Comparison of ENCODE assay signal across 1 cellular context in the genomic region with DNA sequence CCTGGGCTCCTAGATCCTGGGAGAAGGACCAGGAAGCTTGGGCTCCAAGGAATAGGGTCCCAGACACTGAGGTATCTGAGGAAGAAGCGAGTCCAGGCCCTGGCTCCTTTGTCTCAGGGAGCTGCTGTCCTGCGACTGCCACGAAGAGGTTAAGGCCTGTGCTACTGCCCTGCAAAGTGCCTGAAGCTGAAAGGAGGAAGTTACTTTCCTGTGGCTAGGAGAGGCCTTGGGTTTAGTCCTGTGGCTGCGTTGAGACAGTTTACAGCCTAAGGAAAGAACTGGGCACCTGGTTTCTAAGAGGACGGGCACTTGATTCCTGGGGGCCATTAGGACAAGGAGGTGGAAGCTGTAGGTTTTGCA.
TF ChIP-seq lines count a peak whose summit lies in the region.

No MANE protein-coding gene starts in this region.

TF ChIP-seq in K562, 482 proteins besides CTCF, POLR2A, EP300 and RAD21 (continued from another document):
- no peak for TF ChIP-seq TOE1 (IDR thresholded peaks at IDR 0.05; ENCODE audit: borderline replicate concordance)
- no peak for TF ChIP-seq TOE1 (CRISPR knock-in tag; IDR thresholded peaks at IDR 0.05; ENCODE audit: borderline replicate concordance, low read depth)
- TF ChIP-seq ATF1 (CRISPR knock-in tag; IDR thresholded peaks at IDR 0.05) = no peak
- no peak for TF ChIP-seq ATF1 (tag; IDR thresholded peaks at IDR 0.05)
- TF ChIP-seq MCM3 (IDR thresholded peaks at IDR 0.05) = no peak
- TF ChIP-seq CXXC5 (CRISPR knock-in tag; IDR thresholded peaks at IDR 0.05) = no peak
- TF ChIP-seq ZNF140 (CRISPR knock-in tag; IDR thresholded peaks at IDR 0.05) = no peak
- no peak for TF ChIP-seq OTX1 (CRISPR knock-in tag; IDR thresholded peaks at IDR 0.05)
- TF ChIP-seq, protein P1, sequence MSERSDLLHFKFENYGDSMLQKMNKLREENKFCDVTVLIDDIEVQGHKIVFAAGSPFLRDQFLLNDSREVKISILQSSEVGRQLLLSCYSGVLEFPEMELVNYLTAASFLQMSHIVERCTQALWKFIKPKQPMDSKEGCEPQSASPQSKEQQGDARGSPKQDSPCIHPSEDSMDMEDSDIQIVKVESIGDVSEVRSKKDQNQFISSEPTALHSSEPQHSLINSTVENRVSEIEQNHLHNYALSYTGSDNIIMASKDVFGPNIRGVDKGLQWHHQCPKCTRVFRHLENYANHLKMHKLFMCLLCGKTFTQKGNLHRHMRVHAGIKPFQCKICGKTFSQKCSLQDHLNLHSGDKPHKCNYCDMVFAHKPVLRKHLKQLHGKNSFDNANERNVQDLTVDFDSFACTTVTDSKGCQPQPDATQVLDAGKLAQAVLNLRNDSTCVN (CRISPR knock-in tag; IDR thresholded peaks at IDR 0.05) = no peak
- no peak for TF ChIP-seq STAT5B (CRISPR knock-in tag; IDR thresholded peaks at IDR 0.05)
- no peak; a peak in 1 of 4 replicates for TF ChIP-seq SIN3A (IDR thresholded peaks at IDR 0.05; ENCODE audit: borderline replicate concordance in 2 of 2, control insufficient read depth in 1 of 2, low read depth in 2 of 2, low read length in 2 of 2)
- peak; percentile 47 for TF ChIP-seq MYC (IDR thresholded peaks at IDR 0.05; ENCODE audit: low read depth, low read length)
- TF ChIP-seq MYC (CRISPR knock-in tag; IDR thresholded peaks at IDR 0.05; ENCODE audit: borderline replicate concordance, low read depth) = no peak
- no peak for TF ChIP-seq EHMT2 (IDR thresholded peaks at IDR 0.05)
- TF ChIP-seq ZNF274 (IDR thresholded peaks at IDR 0.05; ENCODE audit: borderline replicate concordance, low read depth, low read length) = no peak
- no peak for TF ChIP-seq RCOR1 (IDR thresholded peaks at IDR 0.05; ENCODE audit: borderline replicate concordance in 1 of 2, low read depth in 2 of 2, low read length in 2 of 2)
- no peak for TF ChIP-seq TCF7L2 (IDR thresholded peaks at IDR 0.05; ENCODE audit: low read depth, low read length)
- peak; percentile 12; the same call in 1 of the 2 replicates for TF ChIP-seq ELF1 (tag; IDR thresholded peaks at IDR 0.05)
- TF ChIP-seq HNRNPK (IDR thresholded peaks at IDR 0.05; ENCODE audit: low read depth, low read length, poor library complexity, severe bottlenecking) = no peak
- TF ChIP-seq, protein P2, sequence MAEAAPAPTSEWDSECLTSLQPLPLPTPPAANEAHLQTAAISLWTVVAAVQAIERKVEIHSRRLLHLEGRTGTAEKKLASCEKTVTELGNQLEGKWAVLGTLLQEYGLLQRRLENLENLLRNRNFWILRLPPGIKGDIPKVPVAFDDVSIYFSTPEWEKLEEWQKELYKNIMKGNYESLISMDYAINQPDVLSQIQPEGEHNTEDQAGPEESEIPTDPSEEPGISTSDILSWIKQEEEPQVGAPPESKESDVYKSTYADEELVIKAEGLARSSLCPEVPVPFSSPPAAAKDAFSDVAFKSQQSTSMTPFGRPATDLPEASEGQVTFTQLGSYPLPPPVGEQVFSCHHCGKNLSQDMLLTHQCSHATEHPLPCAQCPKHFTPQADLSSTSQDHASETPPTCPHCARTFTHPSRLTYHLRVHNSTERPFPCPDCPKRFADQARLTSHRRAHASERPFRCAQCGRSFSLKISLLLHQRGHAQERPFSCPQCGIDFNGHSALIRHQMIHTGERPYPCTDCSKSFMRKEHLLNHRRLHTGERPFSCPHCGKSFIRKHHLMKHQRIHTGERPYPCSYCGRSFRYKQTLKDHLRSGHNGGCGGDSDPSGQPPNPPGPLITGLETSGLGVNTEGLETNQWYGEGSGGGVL (CRISPR knock-in tag; IDR thresholded peaks at IDR 0.05) = no peak
- TF ChIP-seq, protein P3, sequence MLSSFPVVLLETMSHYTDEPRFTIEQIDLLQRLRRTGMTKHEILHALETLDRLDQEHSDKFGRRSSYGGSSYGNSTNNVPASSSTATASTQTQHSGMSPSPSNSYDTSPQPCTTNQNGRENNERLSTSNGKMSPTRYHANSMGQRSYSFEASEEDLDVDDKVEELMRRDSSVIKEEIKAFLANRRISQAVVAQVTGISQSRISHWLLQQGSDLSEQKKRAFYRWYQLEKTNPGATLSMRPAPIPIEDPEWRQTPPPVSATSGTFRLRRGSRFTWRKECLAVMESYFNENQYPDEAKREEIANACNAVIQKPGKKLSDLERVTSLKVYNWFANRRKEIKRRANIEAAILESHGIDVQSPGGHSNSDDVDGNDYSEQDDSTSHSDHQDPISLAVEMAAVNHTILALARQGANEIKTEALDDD (IDR thresholded peaks at IDR 0.05) = peak; percentile 75
- TF ChIP-seq, protein P4, sequence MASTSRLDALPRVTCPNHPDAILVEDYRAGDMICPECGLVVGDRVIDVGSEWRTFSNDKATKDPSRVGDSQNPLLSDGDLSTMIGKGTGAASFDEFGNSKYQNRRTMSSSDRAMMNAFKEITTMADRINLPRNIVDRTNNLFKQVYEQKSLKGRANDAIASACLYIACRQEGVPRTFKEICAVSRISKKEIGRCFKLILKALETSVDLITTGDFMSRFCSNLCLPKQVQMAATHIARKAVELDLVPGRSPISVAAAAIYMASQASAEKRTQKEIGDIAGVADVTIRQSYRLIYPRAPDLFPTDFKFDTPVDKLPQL (IDR thresholded peaks at IDR 0.05; ENCODE audit: extremely low read depth, insufficient read length) = no peak
- no peak for TF ChIP-seq ASH1L (IDR thresholded peaks at IDR 0.05; ENCODE audit: borderline replicate concordance, low read depth, partially characterized antibody)
- TF ChIP-seq ZFPM2 (CRISPR knock-in tag; IDR thresholded peaks at IDR 0.05) = no peak
- peak in 1 of 2 experiments; percentile 21; a peak in 1 of 4 replicates for TF ChIP-seq HDAC1 (IDR thresholded peaks at IDR 0.05)
- TF ChIP-seq HDAC8 (tag; IDR thresholded peaks at IDR 0.05) = no peak
- TF ChIP-seq TAF7 (tag; IDR thresholded peaks at IDR 0.05) = no peak
- TF ChIP-seq, protein P5, sequence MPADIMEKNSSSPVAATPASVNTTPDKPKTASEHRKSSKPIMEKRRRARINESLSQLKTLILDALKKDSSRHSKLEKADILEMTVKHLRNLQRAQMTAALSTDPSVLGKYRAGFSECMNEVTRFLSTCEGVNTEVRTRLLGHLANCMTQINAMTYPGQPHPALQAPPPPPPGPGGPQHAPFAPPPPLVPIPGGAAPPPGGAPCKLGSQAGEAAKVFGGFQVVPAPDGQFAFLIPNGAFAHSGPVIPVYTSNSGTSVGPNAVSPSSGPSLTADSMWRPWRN (IDR thresholded peaks at IDR 0.05; ENCODE audit: low read depth) = no peak
- TF ChIP-seq, protein P6, sequence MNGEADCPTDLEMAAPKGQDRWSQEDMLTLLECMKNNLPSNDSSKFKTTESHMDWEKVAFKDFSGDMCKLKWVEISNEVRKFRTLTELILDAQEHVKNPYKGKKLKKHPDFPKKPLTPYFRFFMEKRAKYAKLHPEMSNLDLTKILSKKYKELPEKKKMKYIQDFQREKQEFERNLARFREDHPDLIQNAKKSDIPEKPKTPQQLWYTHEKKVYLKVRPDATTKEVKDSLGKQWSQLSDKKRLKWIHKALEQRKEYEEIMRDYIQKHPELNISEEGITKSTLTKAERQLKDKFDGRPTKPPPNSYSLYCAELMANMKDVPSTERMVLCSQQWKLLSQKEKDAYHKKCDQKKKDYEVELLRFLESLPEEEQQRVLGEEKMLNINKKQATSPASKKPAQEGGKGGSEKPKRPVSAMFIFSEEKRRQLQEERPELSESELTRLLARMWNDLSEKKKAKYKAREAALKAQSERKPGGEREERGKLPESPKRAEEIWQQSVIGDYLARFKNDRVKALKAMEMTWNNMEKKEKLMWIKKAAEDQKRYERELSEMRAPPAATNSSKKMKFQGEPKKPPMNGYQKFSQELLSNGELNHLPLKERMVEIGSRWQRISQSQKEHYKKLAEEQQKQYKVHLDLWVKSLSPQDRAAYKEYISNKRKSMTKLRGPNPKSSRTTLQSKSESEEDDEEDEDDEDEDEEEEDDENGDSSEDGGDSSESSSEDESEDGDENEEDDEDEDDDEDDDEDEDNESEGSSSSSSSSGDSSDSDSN (IDR thresholded peaks at IDR 0.05; ENCODE audit: borderline replicate concordance in 1 of 2, low read depth in 2 of 2, low read length in 2 of 2) = 0 out of 4 replicates have a peak, but pooled peaks of 1 of the 2 experiments have one; percentile 76
- TF ChIP-seq RB1 (IDR thresholded peaks at IDR 0.05; ENCODE audit: low read depth) = no peak
- no peak for TF ChIP-seq ZNF184 (CRISPR knock-in tag; IDR thresholded peaks at IDR 0.05)
- no peak for TF ChIP-seq SMARCC2 (IDR thresholded peaks at IDR 0.05; ENCODE audit: low read depth)
- no peak; the same call in 1 of the 2 replicates for TF ChIP-seq ZNF263 (CRISPR knock-in tag; IDR thresholded peaks at IDR 0.05; ENCODE audit: borderline replicate concordance)
- no peak for TF ChIP-seq CAMTA2 (CRISPR knock-in tag; conservative IDR thresholded peaks at IDR 0.05)
- TF ChIP-seq, protein P7, sequence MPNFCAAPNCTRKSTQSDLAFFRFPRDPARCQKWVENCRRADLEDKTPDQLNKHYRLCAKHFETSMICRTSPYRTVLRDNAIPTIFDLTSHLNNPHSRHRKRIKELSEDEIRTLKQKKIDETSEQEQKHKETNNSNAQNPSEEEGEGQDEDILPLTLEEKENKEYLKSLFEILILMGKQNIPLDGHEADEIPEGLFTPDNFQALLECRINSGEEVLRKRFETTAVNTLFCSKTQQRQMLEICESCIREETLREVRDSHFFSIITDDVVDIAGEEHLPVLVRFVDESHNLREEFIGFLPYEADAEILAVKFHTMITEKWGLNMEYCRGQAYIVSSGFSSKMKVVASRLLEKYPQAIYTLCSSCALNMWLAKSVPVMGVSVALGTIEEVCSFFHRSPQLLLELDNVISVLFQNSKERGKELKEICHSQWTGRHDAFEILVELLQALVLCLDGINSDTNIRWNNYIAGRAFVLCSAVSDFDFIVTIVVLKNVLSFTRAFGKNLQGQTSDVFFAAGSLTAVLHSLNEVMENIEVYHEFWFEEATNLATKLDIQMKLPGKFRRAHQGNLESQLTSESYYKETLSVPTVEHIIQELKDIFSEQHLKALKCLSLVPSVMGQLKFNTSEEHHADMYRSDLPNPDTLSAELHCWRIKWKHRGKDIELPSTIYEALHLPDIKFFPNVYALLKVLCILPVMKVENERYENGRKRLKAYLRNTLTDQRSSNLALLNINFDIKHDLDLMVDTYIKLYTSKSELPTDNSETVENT (CRISPR knock-in tag; IDR thresholded peaks at IDR 0.05) = no peak
- TF ChIP-seq, protein P8, sequence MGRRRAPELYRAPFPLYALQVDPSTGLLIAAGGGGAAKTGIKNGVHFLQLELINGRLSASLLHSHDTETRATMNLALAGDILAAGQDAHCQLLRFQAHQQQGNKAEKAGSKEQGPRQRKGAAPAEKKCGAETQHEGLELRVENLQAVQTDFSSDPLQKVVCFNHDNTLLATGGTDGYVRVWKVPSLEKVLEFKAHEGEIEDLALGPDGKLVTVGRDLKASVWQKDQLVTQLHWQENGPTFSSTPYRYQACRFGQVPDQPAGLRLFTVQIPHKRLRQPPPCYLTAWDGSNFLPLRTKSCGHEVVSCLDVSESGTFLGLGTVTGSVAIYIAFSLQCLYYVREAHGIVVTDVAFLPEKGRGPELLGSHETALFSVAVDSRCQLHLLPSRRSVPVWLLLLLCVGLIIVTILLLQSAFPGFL (CRISPR knock-in tag; IDR thresholded peaks at IDR 0.05) = no peak
- TF ChIP-seq, protein P9, sequence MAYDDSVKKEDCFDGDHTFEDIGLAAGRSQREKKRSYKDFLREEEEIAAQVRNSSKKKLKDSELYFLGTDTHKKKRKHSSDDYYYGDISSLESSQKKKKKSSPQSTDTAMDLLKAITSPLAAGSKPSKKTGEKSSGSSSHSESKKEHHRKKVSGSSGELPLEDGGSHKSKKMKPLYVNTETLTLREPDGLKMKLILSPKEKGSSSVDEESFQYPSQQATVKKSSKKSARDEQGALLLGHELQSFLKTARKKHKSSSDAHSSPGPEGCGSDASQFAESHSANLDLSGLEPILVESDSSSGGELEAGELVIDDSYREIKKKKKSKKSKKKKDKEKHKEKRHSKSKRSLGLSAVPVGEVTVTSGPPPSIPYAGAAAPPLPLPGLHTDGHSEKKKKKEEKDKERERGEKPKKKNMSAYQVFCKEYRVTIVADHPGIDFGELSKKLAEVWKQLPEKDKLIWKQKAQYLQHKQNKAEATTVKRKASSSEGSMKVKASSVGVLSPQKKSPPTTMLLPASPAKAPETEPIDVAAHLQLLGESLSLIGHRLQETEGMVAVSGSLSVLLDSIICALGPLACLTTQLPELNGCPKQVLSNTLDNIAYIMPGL (CRISPR knock-in tag; IDR thresholded peaks at IDR 0.05) = no peak
- TF ChIP-seq PHF8 (IDR thresholded peaks at IDR 0.05; ENCODE audit: borderline replicate concordance, low read length) = peak; percentile 26; the same call in 1 of the 2 replicates
- TF ChIP-seq HNRNPH1 (optimal IDR thresholded peaks at IDR 0.05; ENCODE audit: low read depth, low read length) = no peak
- no peak for TF ChIP-seq PYGO2 (tag; IDR thresholded peaks at IDR 0.05)
- peak in 1 of 2 experiments; percentile 17; a peak in 1 of 4 replicates for TF ChIP-seq NRF1 (conservative IDR thresholded peaks at IDR 0.05 in 1 of 2, IDR thresholded peaks at IDR 0.05 in 1 of 2)
- no peak for TF ChIP-seq TAF15 (IDR thresholded peaks at IDR 0.05; ENCODE audit: low read depth, low read length)
- TF ChIP-seq LEF1 (IDR thresholded peaks at IDR 0.05) = no peak
- TF ChIP-seq ZNF41 (CRISPR knock-in tag; conservative IDR thresholded peaks at IDR 0.05) = no peak
- no peak for TF ChIP-seq SREBF2 (CRISPR knock-in tag; IDR thresholded peaks at IDR 0.05)
